Comparison of ENCODE assay signal across 9 cellular contexts in genomic region chr11:66317766-66318575, GRCh38. TPM values are rescaled to one million over a fixed set of nuclear protein-coding genes. Genes with fewer than 3 reads are reported as not detected.
DNase-seq lines count a peak whose midpoint lies in the region; ATAC-seq and TF ChIP-seq lines count a peak whose summit lies in the region.
"Had no signal": no experiment of that assay in that cellular context is flagged by ENCODE, and none has a peak within 500 bp of the region (broad histone marks: within the 10 kb centered on the region; RNA-seq: fewer than 3 reads in every experiment).

No MANE protein-coding gene starts in this region.

- H3K27me3 ChIP-seq in upper lobe of right lung: no peaks in the 10 kb centered on the region

- H3K27ac ChIP-seq in SK-N-MC (peak overlapping the region; percentile 100), coronary artery (peak overlapping the region; percentile 20 to 87), upper lobe of right lung (peak overlapping the region; percentile 73)

- H3K9ac ChIP-seq in SK-N-MC (ENCODE audit: insufficient read length): peak overlapping the region; percentile 83

- H3K4me1 ChIP-seq in mucosa of descending colon (ENCODE audit: low read depth) (peaks cover 10% of the 10 kb centered on the region), upper lobe of right lung (peaks cover 28% of the 10 kb centered on the region)

- peak overlapping the region; percentile 86 for H3K4me3 ChIP-seq in SK-N-MC
- peak overlapping the region; percentile 83 for H3K4me3 ChIP-seq in coronary artery
- no peak overlapping the region for H3K4me3 ChIP-seq in mucosa of descending colon
- H3K4me3 ChIP-seq in upper lobe of right lung: no peak overlapping the region

- peak; percentile 42 for ATAC-seq in HG03354 (IDR thresholded peaks at IDR 0.05; ENCODE audit: poor library complexity, severe bottlenecking, unreplicated experiment)
- ATAC-seq in mucosa of descending colon: peak; percentile 54
- ATAC-seq in upper lobe of right lung: peak; percentile 52
- no peak for ATAC-seq in HG02678 (IDR thresholded peaks at IDR 0.05; ENCODE audit: unreplicated experiment)

- TF ChIP-seq CTCF in coronary artery (IDR thresholded peaks at IDR 0.05) (no peak), mucosa of descending colon (IDR thresholded peaks at IDR 0.05) (no peak), upper lobe of right lung (IDR thresholded peaks at IDR 0.05) (no peak)

- H3K36me3 ChIP-seq in SK-N-MC (ENCODE audit: insufficient read depth, low read length) (no peaks in the 10 kb centered on the region), mucosa of descending colon (ENCODE audit: low read depth) (no peaks in the 10 kb centered on the region), upper lobe of right lung (no peaks in the 10 kb centered on the region)
- H3K36me3 ChIP-seq: tibial artery had no signal

- intact Hi-C loops in mucosa of descending colon (cut with DNase I, micrococcal nuclease): loop anchor here in 1 of 2 donors (10.0 kb wide), 1 partner anchor 67 kb away; no protein-coding TSS in a partner anchor
- intact Hi-C loops in upper lobe of right lung (cut with DNase I): loop anchor here (10.0 kb wide), 1 partner anchor 67 kb away; no protein-coding TSS in a partner anchor

- DNase-seq in SK-N-MC (ENCODE audit: low read depth, low spot score): peak; percentile 97
- DNase-seq in coronary artery (ENCODE audit: low spot score): no peak
- peak in 2 of 3 donors; percentile 59 to 85 for DNase-seq in mucosa of descending colon
- DNase-seq in upper lobe of right lung: peak; percentile 70
- DNase-seq in cerebellar nuclear complex (lab: John Stamatoyannopoulos, UW): no peak

- H3K9me3 ChIP-seq in SK-N-MC (ENCODE audit: low read depth, low read length) (no peaks in the 10 kb centered on the region), mucosa of descending colon (no peaks in the 10 kb centered on the region), upper lobe of right lung (no peaks in the 10 kb centered on the region)
- H3K9me3 ChIP-seq: tibial artery had no signal

RNA-seq across cellular contexts. Expression of gene CD248, which starts 1.1 kb away (rescaled TPM):
- total RNA-seq in mucosa of descending colon (10 to 100 TPM in 2 of 3 donors, 1 to 10 TPM in 1; 4.5 to 37.7 (median 28.5) TPM), upper lobe of right lung (10.0 TPM)

RNA-seq across cellular contexts. Expression of gene RIN1, which starts 18.3 kb away (rescaled TPM):
- total RNA-seq in mucosa of descending colon (10 to 100 TPM in 1 of 3 donors, 1 to 10 TPM in 2; 5.2 to 12.7 (median 9.5) TPM), upper lobe of right lung (7.4 TPM)

RNA-seq across cellular contexts. Expression of gene TMEM151A, which starts 26.3 kb away (rescaled TPM):
- under 1 TPM; 0.17 to 0.38 (median 0.27) TPM for total RNA-seq in mucosa of descending colon
- total RNA-seq in upper lobe of right lung: 0.41 TPM
- total RNA-seq: activated CD8-positive, alpha-beta memory T cell treated with anti-CD3 and anti-CD28 coated beads for 36 hours had no signal

RNA-seq across cellular contexts. Expression of gene BRMS1, which starts 26.9 kb away (rescaled TPM):
- total RNA-seq in mucosa of descending colon (10 to 100 TPM; 35.9 to 47.6 (median 39.3) TPM), upper lobe of right lung (32.1 TPM)

RNA-seq across cellular contexts. Expression of gene YIF1A, which starts 29.0 kb away (rescaled TPM):
- total RNA-seq in mucosa of descending colon (10 to 100 TPM; 66.1 to 93.5 (median 77.9) TPM), upper lobe of right lung (66.9 TPM)

Comparison
In these comparisons a context has a peak if more than half of its experiments do, and no peak if none do; other contexts are left out.
1. DNase-seq: peak in SK-N-MC (single experiment), mucosa of descending colon (2 of 3) and upper lobe of right lung (single experiment); none in coronary artery (single experiment) and cerebellar nuclear complex (0 of 2).
2. H3K4me3 ChIP-seq: peak in SK-N-MC (single experiment) and coronary artery (single experiment); none in mucosa of descending colon (single experiment) and upper lobe of right lung (single experiment).
3. Peak in every context shown above with its lines, with median percentiles within 50 percentile points of each other: H3K27ac ChIP-seq.